26 cellular contexts compared by ENCODE assay signal in the genomic region with DNA sequence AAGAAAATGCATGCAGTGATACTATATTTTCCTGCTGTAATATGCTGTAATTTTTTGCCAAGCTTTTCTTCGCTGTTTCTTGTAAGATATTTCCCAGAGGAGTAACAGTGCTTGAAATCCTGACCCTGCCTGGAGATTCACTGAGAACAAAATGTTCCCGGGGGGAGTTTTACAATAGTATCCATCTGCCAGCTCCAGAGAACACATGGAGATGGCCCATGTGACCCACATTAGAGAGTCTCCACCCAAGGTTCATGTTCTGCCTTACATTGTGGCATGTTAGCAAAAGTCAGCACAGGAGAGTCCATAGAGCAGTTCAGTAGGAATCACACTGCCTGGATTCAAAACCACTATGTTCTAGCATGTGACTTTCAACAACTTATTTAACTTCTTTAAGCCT. TPM values are rescaled to one million over a fixed set of nuclear protein-coding genes. Genes with fewer than 3 reads are reported as not detected.
DNase-seq lines count a peak whose midpoint lies in the region; ATAC-seq, FAIRE-seq and TF ChIP-seq lines count a peak whose summit lies in the region.
"Had no signal": no experiment of that assay in that cellular context is flagged by ENCODE, and none has a peak within 500 bp of the region (broad histone marks: within the 10 kb centered on the region; RNA-seq: fewer than 3 reads in every experiment).

No MANE protein-coding gene starts in this region.

- H3K9me3 ChIP-seq in gastroesophageal sphincter (no peaks in the 10 kb centered on the region), suprapubic skin (no peaks in the 10 kb centered on the region)
- H3K9me3 ChIP-seq: BLaER1 treated with 17β-estradiol and CSF1 and Interleukin-3, amounts not matched to agents 10 nM and 100 nM had no signal

- H3K36me3 Mint-ChIP-seq in activated T-helper 1 cell treated with anti-CD3 and anti-CD28 coated beads, Interleukin-12 subunit alpha, Interleukin-12 subunit beta, Interleukin-2, Interleukin-4 antibody, amounts not matched to agents 30 ng/mL and 10 ng/mL and 1 ng/mL, durations not matched to agents 14 hours and 24 hours and 36 hours (ENCODE audit: low read depth), result no peaks in the 10 kb centered on the region
- no peaks in the 10 kb centered on the region for H3K36me3 Mint-ChIP-seq in GM23338 (ENCODE audit: low read depth)
- H3K36me3 Mint-ChIP-seq: activated naive CD4-positive, alpha-beta T cell treated with anti-CD3 and anti-CD28 coated beads, Interleukin-2, amount 50 U/mL, for 24 hours; naive thymus-derived CD8-positive, alpha-beta T cell; stimulated activated naive B cell treated with anti-CD40 and anti-IgM and Interleukin-4, amounts not matched to agents 10 μg/mL and 1 μg/mL and 100 μg/mL, for 72 hours had no signal

- TF ChIP-seq CTCF in gastroesophageal sphincter (IDR thresholded peaks at IDR 0.05), result no peak
- TF ChIP-seq CTCF in omental fat pad (IDR thresholded peaks at IDR 0.05), result no peak
- TF ChIP-seq CTCF in suprapubic skin (IDR thresholded peaks at IDR 0.05), result no peak
- no peak for TF ChIP-seq CTCF in GM23338 (conservative IDR thresholded peaks at IDR 0.05; ENCODE audit: low read depth in 2 of 2)

- no peaks in the 10 kb centered on the region for H3F3A ChIP-seq in GM23338 (replicated peaks; ENCODE audit: low read depth)

- H3K4me3 Mint-ChIP-seq in activated T-helper 1 cell treated with anti-CD3 and anti-CD28 coated beads, Interleukin-12 subunit alpha, Interleukin-12 subunit beta, Interleukin-2, Interleukin-4 antibody, amounts not matched to agents 30 ng/mL and 10 ng/mL and 1 ng/mL, durations not matched to agents 14 hours and 24 hours and 36 hours, result no peak overlapping the region
- no peak overlapping the region for H3K4me3 Mint-ChIP-seq in GM23338
- H3K4me3 Mint-ChIP-seq: activated naive CD4-positive, alpha-beta T cell treated with anti-CD3 and anti-CD28 coated beads, Interleukin-2, amount 50 U/mL, for 24 hours; activated T-cell treated with anti-CD3 and anti-CD28 coated beads, Interleukin-2, amount 50 U/mL, for 72 hours; naive thymus-derived CD8-positive, alpha-beta T cell; stimulated activated naive B cell treated with anti-CD40 and anti-IgM and Interleukin-4, amounts not matched to agents 10 μg/mL and 1 μg/mL and 100 μg/mL, for 72 hours; T-helper 1 cell treated with Interleukin-12 subunit alpha and Interleukin-12 subunit beta and Interleukin-4 antibody, amounts not matched to agents 30 μg/mL and 1 μg/mL, for 36 hours had no signal

- peaks cover 7% of the 10 kb centered on the region for H3K4me1 Mint-ChIP-seq in activated T-helper 1 cell treated with anti-CD3 and anti-CD28 coated beads, Interleukin-12 subunit alpha, Interleukin-12 subunit beta, Interleukin-2, Interleukin-4 antibody, amounts not matched to agents 30 ng/mL and 10 ng/mL and 1 ng/mL, durations not matched to agents 14 hours and 24 hours and 36 hours (ENCODE audit: low read depth)
- H3K4me1 Mint-ChIP-seq in GM23338, result peaks cover 1% of the 10 kb centered on the region
- H3K4me1 Mint-ChIP-seq: activated naive CD4-positive, alpha-beta T cell treated with anti-CD3 and anti-CD28 coated beads, Interleukin-2, amount 50 U/mL, for 24 hours; naive thymus-derived CD8-positive, alpha-beta T cell had no signal

- intact Hi-C loops in activated T-helper 1 cell treated with anti-CD3 and anti-CD28 coated beads, Interleukin-12 subunit alpha, Interleukin-12 subunit beta, Interleukin-2, Interleukin-4 antibody, amounts not matched to agents 30 ng/mL and 10 ng/mL and 1 ng/mL, durations not matched to agents 14 hours and 24 hours and 36 hours (cut with micrococcal nuclease), result no loop called here

- no peaks in the 10 kb centered on the region for H3K79me2 ChIP-seq in GM23338 (replicated peaks; ENCODE audit: insufficient read depth)

- 62 to 81% methylated on average over 2 of the region's 2 CpGs for WGBS in gastroesophageal sphincter (ENCODE audit: low coverage in 1 of 2), 2 donors
- 56% methylated on average over 2 of the region's 2 CpGs for WGBS in suprapubic skin

- ATAC-seq in gastroesophageal sphincter (peak; percentile 86), omental fat pad (ENCODE audit: low FRiP score) (peak; percentile 60), GM23338 (no peak)
- ATAC-seq: activated T-cell treated with anti-CD3 and anti-CD28 coated beads, Interleukin-2, amount 50 U/mL, for 72 hours; naive thymus-derived CD8-positive, alpha-beta T cell; stimulated activated naive B cell treated with anti-CD40 and anti-IgM and Interleukin-4, amounts not matched to agents 10 μg/mL and 1 μg/mL and 100 μg/mL, for 72 hours had no signal

- no peaks in the 10 kb centered on the region for H3K9me3 Mint-ChIP-seq in activated T-helper 1 cell treated with anti-CD3 and anti-CD28 coated beads, Interleukin-12 subunit alpha, Interleukin-12 subunit beta, Interleukin-2, Interleukin-4 antibody, amounts not matched to agents 30 ng/mL and 10 ng/mL and 1 ng/mL, durations not matched to agents 14 hours and 24 hours and 36 hours
- no peaks in the 10 kb centered on the region for H3K9me3 Mint-ChIP-seq in GM23338
- H3K9me3 Mint-ChIP-seq: activated T-cell treated with anti-CD3 and anti-CD28 coated beads, Interleukin-2, amount 50 U/mL, for 72 hours; T-helper 1 cell treated with Interleukin-12 subunit alpha and Interleukin-12 subunit beta and Interleukin-4 antibody, amounts not matched to agents 30 μg/mL and 1 μg/mL, for 36 hours had no signal

- no peak for TF ChIP-seq POLR2A in gastroesophageal sphincter (IDR thresholded peaks at IDR 0.05)
- TF ChIP-seq POLR2A in suprapubic skin (IDR thresholded peaks at IDR 0.05), result no peak
- TF ChIP-seq POLR2A in GM12891 (IDR thresholded peaks at IDR 0.05; ENCODE audit: low read depth, low read length), result no peak

- peak overlapping the region in 1 of 4 donors; percentile 45 for H3K27ac ChIP-seq in gastroesophageal sphincter
- peak overlapping the region; percentile 63 for H3K27ac ChIP-seq in suprapubic skin
- H3K27ac ChIP-seq in GM23338 (ENCODE audit: low read depth), result no peak overlapping the region
- H3K27ac ChIP-seq: BLaER1 treated with 17β-estradiol and CSF1 and Interleukin-3, amounts not matched to agents 10 nM and 100 nM had no signal

- H4K20me1 ChIP-seq in GM23338 (replicated peaks; ENCODE audit: insufficient read depth), result no peaks in the 10 kb centered on the region
- H4K20me1 ChIP-seq: BLaER1 treated with 17β-estradiol and CSF1 and Interleukin-3, amounts not matched to agents 10 nM and 100 nM had no signal

- DNase-seq in NCI-H2171 treated with DMSO at 0.1 percent for 48 hours (lab: John Stamatoyannopoulos, UW) (peak; percentile 84), omental fat pad (ENCODE audit: low spot score) (no peak), suprapubic skin (ENCODE audit: low spot score in 2 of 2) (no peak), C1 segment of cervical spinal cord (lab: John Stamatoyannopoulos, UW) (no peak), GM12891 (ENCODE audit: insufficient read length, low spot score) (no peak), GM23338 (ENCODE audit: low spot score) (no peak)
- no peak for DNase-seq in activated T-helper 1 cell treated with anti-CD3 and anti-CD28 coated beads, Interleukin-12 subunit alpha, Interleukin-12 subunit beta, Interleukin-2, Interleukin-4 antibody, amounts not matched to agents 30 ng/mL and 10 ng/mL and 1 ng/mL, durations not matched to agents 14 hours and 24 hours and 36 hours (ENCODE audit: low spot score)
- DNase-seq: ACHN; activated CD4-positive, alpha-beta T cell treated with anti-CD3 and anti-CD28 coated beads for 48 hours; activated T-cell treated with anti-CD3 and anti-CD28 coated beads, Interleukin-2, amount 50 U/mL, for 72 hours; IMR-90; kidney glomerular epithelial cell; naive thymus-derived CD8-positive, alpha-beta T cell; NCI-H1436 treated with DMSO at 0.1 percent for 48 hours; NCI-H524 treated with DMSO at 0.1 percent for 48 hours; stimulated activated naive B cell treated with anti-CD40 and anti-IgM and Interleukin-4, amounts not matched to agents 10 μg/mL and 1 μg/mL and 100 μg/mL, for 72 hours; trophoblast cell had no signal

- no peaks in the 10 kb centered on the region for H3K36me3 ChIP-seq in gastroesophageal sphincter
- no peaks in the 10 kb centered on the region for H3K36me3 ChIP-seq in suprapubic skin
- no peaks in the 10 kb centered on the region for H3K36me3 ChIP-seq in GM23338 (ENCODE audit: insufficient read depth)
- H3K36me3 ChIP-seq: BLaER1 treated with 17β-estradiol and CSF1 and Interleukin-3, amounts not matched to agents 10 nM and 100 nM had no signal

- no peaks in the 10 kb centered on the region for H3K27me3 ChIP-seq in gastroesophageal sphincter
- H3K27me3 ChIP-seq in suprapubic skin, result no peaks in the 10 kb centered on the region
- H3K27me3 ChIP-seq in GM23338 (ENCODE audit: insufficient read depth), result no peaks in the 10 kb centered on the region
- H3K27me3 ChIP-seq: BLaER1 treated with 17β-estradiol and CSF1 and Interleukin-3, amounts not matched to agents 10 nM and 100 nM had no signal

- H3K9me2 ChIP-seq in GM23338 (ENCODE audit: insufficient read depth), result peaks cover 24% of the 10 kb centered on the region

- H3K27ac Mint-ChIP-seq in activated T-helper 1 cell treated with anti-CD3 and anti-CD28 coated beads, Interleukin-12 subunit alpha, Interleukin-12 subunit beta, Interleukin-2, Interleukin-4 antibody, amounts not matched to agents 30 ng/mL and 10 ng/mL and 1 ng/mL, durations not matched to agents 14 hours and 24 hours and 36 hours, result no peak overlapping the region
- no peak overlapping the region for H3K27ac Mint-ChIP-seq in GM23338
- H3K27ac Mint-ChIP-seq: activated naive CD4-positive, alpha-beta T cell treated with anti-CD3 and anti-CD28 coated beads, Interleukin-2, amount 50 U/mL, for 24 hours; activated T-cell treated with anti-CD3 and anti-CD28 coated beads, Interleukin-2, amount 50 U/mL, for 72 hours; naive thymus-derived CD8-positive, alpha-beta T cell; stimulated activated naive B cell treated with anti-CD40 and anti-IgM and Interleukin-4, amounts not matched to agents 10 μg/mL and 1 μg/mL and 100 μg/mL, for 72 hours; T-helper 1 cell treated with Interleukin-12 subunit alpha and Interleukin-12 subunit beta and Interleukin-4 antibody, amounts not matched to agents 30 μg/mL and 1 μg/mL, for 36 hours had no signal

- H3K27me3 Mint-ChIP-seq in activated T-helper 1 cell treated with anti-CD3 and anti-CD28 coated beads, Interleukin-12 subunit alpha, Interleukin-12 subunit beta, Interleukin-2, Interleukin-4 antibody, amounts not matched to agents 30 ng/mL and 10 ng/mL and 1 ng/mL, durations not matched to agents 14 hours and 24 hours and 36 hours (ENCODE audit: insufficient read depth), result no peaks in the 10 kb centered on the region
- peaks cover 3% of the 10 kb centered on the region for H3K27me3 Mint-ChIP-seq in GM23338 (ENCODE audit: insufficient read depth, low read depth, poor library complexity)
- H3K27me3 Mint-ChIP-seq: activated naive CD4-positive, alpha-beta T cell treated with anti-CD3 and anti-CD28 coated beads, Interleukin-2, amount 50 U/mL, for 24 hours had no signal

- no peak for FAIRE-seq in GM12891 (lab: Jason Lieb, UNC)
- FAIRE-seq: astrocyte had no signal

- H3K4me3 ChIP-seq in gastroesophageal sphincter, result no peak overlapping the region
- H3K4me3 ChIP-seq in suprapubic skin, result no peak overlapping the region
- no peak overlapping the region for H3K4me3 ChIP-seq in GM23338
- H3K4me3 ChIP-seq: BLaER1 treated with 17β-estradiol and CSF1 and Interleukin-3, amounts not matched to agents 10 nM and 100 nM; skin epidermis had no signal

- H3K4me1 ChIP-seq in gastroesophageal sphincter (peaks cover 0 to 4% (median 0%) of the 10 kb centered on the region in 3 donors), suprapubic skin (peaks cover 15% of the 10 kb centered on the region), GM23338 (ENCODE audit: insufficient read depth) (no peaks in the 10 kb centered on the region)

- no peak overlapping the region for H2AFZ ChIP-seq in GM23338

- TF ChIP-seq EP300 in gastroesophageal sphincter (IDR thresholded peaks at IDR 0.05) (no peak), suprapubic skin (IDR thresholded peaks at IDR 0.05) (no peak)

- no peak overlapping the region for H3K4me2 ChIP-seq in GM23338

RNA-seq across cellular contexts. Expression of a gene that starts 42.4 kb away (rescaled TPM):
- total RNA-seq in gastroesophageal sphincter, result not detected
- total RNA-seq in omental fat pad, result not detected
- not detected for total RNA-seq in suprapubic skin
- total RNA-seq in activated T-helper 1 cell treated with anti-CD3 and anti-CD28 coated beads, Interleukin-12 subunit alpha, Interleukin-12 subunit beta, Interleukin-2, Interleukin-4 antibody, amounts not matched to agents 30 ng/mL and 10 ng/mL and 1 ng/mL, durations not matched to agents 14 hours and 24 hours and 36 hours, result not detected in 2 replicates
- polyA plus RNA-seq in GM12891 (2012; ENCODE audit: low read depth, missing spikeins), result not detected
- not detected in 2 replicates for total RNA-seq in GM23338 (2014; rRNA removed; shearing (Covaris generic))
- polyA plus RNA-seq in GM23338 (2016; fragmentation: Nextera tagmentation; extraction: Ambion mirVana), result not detected in 2 replicates
- total RNA-seq: activated T-cell treated with anti-CD3 and anti-CD28 coated beads, Interleukin-2, amount 50 U/mL, for 72 hours; astrocyte; Daoy; epithelial cell of proximal tubule; IMR-90; M059J; naive thymus-derived CD8-positive, alpha-beta T cell had no signal
- polyA plus RNA-seq: IMR-90; naive thymus-derived CD8-positive, alpha-beta T cell had no signal
